Comparison of ENCODE assay signal across 14 cellular contexts in the genomic region with DNA sequence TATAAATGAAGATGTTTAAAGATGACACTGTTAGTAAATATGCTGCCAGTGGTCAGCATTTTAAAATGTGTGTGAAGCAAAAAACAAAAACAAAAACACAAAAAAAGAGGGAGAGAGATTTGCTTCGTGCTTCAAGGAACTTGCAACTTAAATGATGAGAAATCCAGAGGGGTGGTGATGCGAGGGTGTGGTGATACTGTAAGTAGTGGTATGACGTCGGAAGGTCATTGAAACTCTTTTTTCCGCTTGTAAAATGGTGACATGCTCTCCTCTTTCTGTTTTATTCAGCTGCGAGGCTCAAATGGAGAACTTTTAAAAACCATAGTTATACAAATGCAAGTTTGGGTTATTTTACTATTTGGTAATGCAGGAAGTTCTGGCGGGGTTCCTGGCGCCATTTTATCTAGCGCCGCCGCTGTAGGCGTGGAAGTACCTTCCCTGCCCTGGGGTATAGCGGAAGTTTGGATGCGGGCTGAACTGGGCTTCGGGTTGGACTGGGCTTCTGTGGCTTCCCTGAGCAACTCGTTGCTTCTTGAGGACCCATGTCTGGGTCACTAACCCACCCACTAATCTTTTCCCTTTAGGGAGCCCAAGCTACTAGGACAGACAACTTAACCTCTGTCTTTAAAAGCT.
"Had no signal": no experiment of that assay in that cellular context is flagged by ENCODE, and none has a peak within 500 bp of the region (broad histone marks: within the 10 kb centered on the region; RNA-seq: fewer than 3 reads in every experiment).

No MANE protein-coding gene starts in this region.

- H3K27ac ChIP-seq: adrenal gland, epithelial cell of prostate, gastroesophageal sphincter, neural progenitor cell, ovary, thyroid gland, vagina had no signal

- H3K27ac Mint-ChIP-seq: neural progenitor cell; T-helper 2 cell treated with Interferon-gamma antibody and Interleukin-4, amounts not matched to agents 5 μg/mL and 100 μg/mL, for 36 hours had no signal

- DNase-seq: activated CD4-positive, alpha-beta T cell treated with anti-CD3 and anti-CD28 coated beads for 1 hour; activated naive CD4-positive, alpha-beta T cell treated with Interleukin-2 at 50 U/mL for 16 hours; adrenal gland; central memory CD4-positive, alpha-beta T cell; effector memory CD4-positive, alpha-beta T cell; left ventricle myocardium superior; ovary; stimulated activated CD4-positive, alpha-beta T cell treated with anti-CD3 and anti-CD28 coated beads, Interleukin-2, amount 100 ng/mL, for 48 hours; thyroid gland had no signal

- H3K27me3 ChIP-seq: adrenal gland, gastroesophageal sphincter, neural progenitor cell, ovary, thyroid gland, vagina had no signal

- H3K4me1 ChIP-seq: adrenal gland, neural progenitor cell, thyroid gland, vagina had no signal

- H3K4me1 Mint-ChIP-seq: neural progenitor cell had no signal

- H3K36me3 ChIP-seq: adrenal gland, gastroesophageal sphincter, neural progenitor cell, ovary, thyroid gland, vagina had no signal

- H3K4me3 Mint-ChIP-seq: neural progenitor cell; T-helper 2 cell treated with Interferon-gamma antibody and Interleukin-4, amounts not matched to agents 5 μg/mL and 100 μg/mL, for 36 hours had no signal

- H3K4me3 ChIP-seq: adrenal gland, gastroesophageal sphincter, neural progenitor cell, ovary, thyroid gland, vagina had no signal

- ATAC-seq: gastroesophageal sphincter, left ventricle myocardium superior had no signal

- H3K9me3 ChIP-seq: adrenal gland, gastroesophageal sphincter, ovary, thyroid gland, vagina had no signal
